In the genomic region with DNA sequence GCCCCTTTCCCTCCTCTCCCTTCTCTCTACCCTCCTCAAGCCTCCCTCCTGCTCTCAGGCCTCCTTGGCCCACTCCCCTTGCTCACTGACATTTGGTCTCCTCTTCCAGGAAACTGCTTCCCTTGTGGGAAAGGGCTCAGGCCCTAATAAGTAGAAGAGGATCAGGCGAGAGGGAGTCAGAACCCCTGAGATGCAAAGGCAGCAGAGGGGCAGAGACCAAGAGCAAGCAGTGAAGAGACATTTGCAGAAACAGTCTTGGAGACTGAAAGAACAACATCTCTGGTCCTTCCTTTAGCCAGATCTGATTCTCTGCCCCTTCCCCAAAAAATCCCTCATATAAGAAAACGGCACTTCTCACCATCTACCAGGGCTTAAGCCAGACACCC, we compare ENCODE assay signal across 8 cellular contexts. TPM values are rescaled to one million over a fixed set of nuclear protein-coding genes. Genes with fewer than 3 reads are reported as not detected.
DNase-seq lines count a peak whose midpoint lies in the region; ATAC-seq lines count a peak whose summit lies in the region.

No MANE protein-coding gene starts in this region.

- no peaks in the 10 kb centered on the region for H3K27me3 Mint-ChIP-seq in activated T-helper 17 cell treated with anti-CD3 and anti-CD28 coated beads, Interleukin-2, amount 50 U/mL, for 72 hours
- no peaks in the 10 kb centered on the region for H3K27me3 Mint-ChIP-seq in stimulated activated memory B cell treated with anti-CD40 and anti-IgM and Interleukin-4, amounts not matched to agents 10 μg/mL and 1 μg/mL and 100 μg/mL, for 72 hours

- H3K4me1 ChIP-seq in HUES6 (ENCODE audit: control insufficient read depth, insufficient read depth, low read length) = peaks cover 47% of the 10 kb centered on the region

- H3K36me3 ChIP-seq in HUES6 (ENCODE audit: control insufficient read depth, insufficient read depth, low read length) = no peaks in the 10 kb centered on the region; the same call in 1 of the 2 replicates

- no peak for ATAC-seq in activated T-helper 17 cell treated with anti-CD3 and anti-CD28 coated beads, Interleukin-2, amount 50 U/mL, for 72 hours (replicated peaks)
- ATAC-seq in stimulated activated memory B cell treated with anti-CD40 and anti-IgM and Interleukin-4, amounts not matched to agents 10 μg/mL and 1 μg/mL and 100 μg/mL, for 72 hours = no peak
- ATAC-seq in activated CD4-positive, CD25-positive, alpha-beta regulatory T cell treated with anti-CD3 and anti-CD28 coated beads, Interleukin-2, amount 50 U/mL, for 24 hours = no peak

- no peaks in the 10 kb centered on the region for H3K27me3 ChIP-seq in HUES6 (ENCODE audit: control insufficient read depth, insufficient read depth, low read length)

- H3K9ac ChIP-seq in HUES6 (ENCODE audit: low read length) = peak overlapping the region; percentile 91

- H3K36me3 Mint-ChIP-seq in activated T-helper 17 cell treated with anti-CD3 and anti-CD28 coated beads, Interleukin-2, amount 50 U/mL, for 72 hours (ENCODE audit: low read depth) = peaks cover 84% of the 10 kb centered on the region
- H3K36me3 Mint-ChIP-seq in stimulated activated memory B cell treated with anti-CD40 and anti-IgM and Interleukin-4, amounts not matched to agents 10 μg/mL and 1 μg/mL and 100 μg/mL, for 72 hours = peaks cover 41% of the 10 kb centered on the region

- peak overlapping the region; percentile 91 for H3K4me3 Mint-ChIP-seq in activated T-helper 17 cell treated with anti-CD3 and anti-CD28 coated beads, Interleukin-2, amount 50 U/mL, for 72 hours
- peak overlapping the region; percentile 95 for H3K4me3 Mint-ChIP-seq in stimulated activated memory B cell treated with anti-CD40 and anti-IgM and Interleukin-4, amounts not matched to agents 10 μg/mL and 1 μg/mL and 100 μg/mL, for 72 hours

- DNase-seq in HuH-7.5 (ENCODE audit: low spot score) (no peak), hypothalamus (lab: John Stamatoyannopoulos, UW) (no peak), NCI-H146 (lab: John Stamatoyannopoulos, UW) (no peak)

- H3K4me3 ChIP-seq in HUES6 (ENCODE audit: low read depth, low read length) = peak overlapping the region; percentile 94
- H3K4me3 ChIP-seq in iPS-11a (ENCODE audit: low read depth, low read length) = peak overlapping the region; percentile 63

- no peaks in the 10 kb centered on the region for H3K9me3 ChIP-seq in HUES6 (ENCODE audit: control insufficient read depth, insufficient read depth, low read depth, low read length)

- no peaks in the 10 kb centered on the region for H3K9me3 Mint-ChIP-seq in activated T-helper 17 cell treated with anti-CD3 and anti-CD28 coated beads, Interleukin-2, amount 50 U/mL, for 72 hours
- no peaks in the 10 kb centered on the region for H3K9me3 Mint-ChIP-seq in stimulated activated memory B cell treated with anti-CD40 and anti-IgM and Interleukin-4, amounts not matched to agents 10 μg/mL and 1 μg/mL and 100 μg/mL, for 72 hours

- peak overlapping the region; percentile 94; the same call in 1 of the 2 replicates for H3K27ac ChIP-seq in HUES6 (ENCODE audit: low read depth, low read length)

- peak overlapping the region; percentile 100 for H3K27ac Mint-ChIP-seq in activated T-helper 17 cell treated with anti-CD3 and anti-CD28 coated beads, Interleukin-2, amount 50 U/mL, for 72 hours
- peak overlapping the region; percentile 91 for H3K27ac Mint-ChIP-seq in stimulated activated memory B cell treated with anti-CD40 and anti-IgM and Interleukin-4, amounts not matched to agents 10 μg/mL and 1 μg/mL and 100 μg/mL, for 72 hours

- peaks cover 37% of the 10 kb centered on the region for H3K4me1 Mint-ChIP-seq in activated T-helper 17 cell treated with anti-CD3 and anti-CD28 coated beads, Interleukin-2, amount 50 U/mL, for 72 hours
- peaks cover 63% of the 10 kb centered on the region for H3K4me1 Mint-ChIP-seq in stimulated activated memory B cell treated with anti-CD40 and anti-IgM and Interleukin-4, amounts not matched to agents 10 μg/mL and 1 μg/mL and 100 μg/mL, for 72 hours

RNA-seq across cellular contexts. Expression of gene PLEKHG2, which starts 1.9 kb away (rescaled TPM):
- 10 to 100 TPM; 51.2 to 69.4 TPM for total RNA-seq in activated T-helper 17 cell treated with anti-CD3 and anti-CD28 coated beads, Interleukin-2, amount 50 U/mL, for 72 hours

RNA-seq across cellular contexts. Expression of gene ZFP36, which starts 4.0 kb away (rescaled TPM):
- total RNA-seq in activated T-helper 17 cell treated with anti-CD3 and anti-CD28 coated beads, Interleukin-2, amount 50 U/mL, for 72 hours = 100 to 1,000 TPM in 1 of 2 donors, 10 to 100 TPM in 1; 67.4 to 265 TPM

RNA-seq across cellular contexts. Expression of gene MED29, which starts 19.4 kb away (rescaled TPM):
- 10 to 100 TPM; 24.6 to 27.7 TPM for total RNA-seq in activated T-helper 17 cell treated with anti-CD3 and anti-CD28 coated beads, Interleukin-2, amount 50 U/mL, for 72 hours

RNA-seq across cellular contexts. Expression of gene PAF1, which starts 19.7 kb away (rescaled TPM):
- total RNA-seq in activated T-helper 17 cell treated with anti-CD3 and anti-CD28 coated beads, Interleukin-2, amount 50 U/mL, for 72 hours = 10 to 100 TPM; 46.6 to 58.6 TPM

RNA-seq across cellular contexts. Expression of gene RPS16, which starts 25.1 kb away (rescaled TPM):
- total RNA-seq in activated T-helper 17 cell treated with anti-CD3 and anti-CD28 coated beads, Interleukin-2, amount 50 U/mL, for 72 hours = 1,000 to 10,000 TPM; 2,984 to 3,090 TPM
